1 cellular context compared by ENCODE assay signal in genomic region chr11:62958547-62959071, GRCh38.
TF ChIP-seq lines count a peak whose summit lies in the region.

No MANE protein-coding gene starts in this region.

TF ChIP-seq in WTC11, 78 proteins besides CTCF, POLR2A, EP300 and RAD21 (continued from another document):
- TF ChIP-seq, protein P1, sequence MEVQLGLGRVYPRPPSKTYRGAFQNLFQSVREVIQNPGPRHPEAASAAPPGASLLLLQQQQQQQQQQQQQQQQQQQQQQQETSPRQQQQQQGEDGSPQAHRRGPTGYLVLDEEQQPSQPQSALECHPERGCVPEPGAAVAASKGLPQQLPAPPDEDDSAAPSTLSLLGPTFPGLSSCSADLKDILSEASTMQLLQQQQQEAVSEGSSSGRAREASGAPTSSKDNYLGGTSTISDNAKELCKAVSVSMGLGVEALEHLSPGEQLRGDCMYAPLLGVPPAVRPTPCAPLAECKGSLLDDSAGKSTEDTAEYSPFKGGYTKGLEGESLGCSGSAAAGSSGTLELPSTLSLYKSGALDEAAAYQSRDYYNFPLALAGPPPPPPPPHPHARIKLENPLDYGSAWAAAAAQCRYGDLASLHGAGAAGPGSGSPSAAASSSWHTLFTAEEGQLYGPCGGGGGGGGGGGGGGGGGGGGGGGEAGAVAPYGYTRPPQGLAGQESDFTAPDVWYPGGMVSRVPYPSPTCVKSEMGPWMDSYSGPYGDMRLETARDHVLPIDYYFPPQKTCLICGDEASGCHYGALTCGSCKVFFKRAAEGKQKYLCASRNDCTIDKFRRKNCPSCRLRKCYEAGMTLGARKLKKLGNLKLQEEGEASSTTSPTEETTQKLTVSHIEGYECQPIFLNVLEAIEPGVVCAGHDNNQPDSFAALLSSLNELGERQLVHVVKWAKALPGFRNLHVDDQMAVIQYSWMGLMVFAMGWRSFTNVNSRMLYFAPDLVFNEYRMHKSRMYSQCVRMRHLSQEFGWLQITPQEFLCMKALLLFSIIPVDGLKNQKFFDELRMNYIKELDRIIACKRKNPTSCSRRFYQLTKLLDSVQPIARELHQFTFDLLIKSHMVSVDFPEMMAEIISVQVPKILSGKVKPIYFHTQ (CRISPR knock-in tag; IDR thresholded peaks at IDR 0.05): no peak
- TF ChIP-seq, protein P2, sequence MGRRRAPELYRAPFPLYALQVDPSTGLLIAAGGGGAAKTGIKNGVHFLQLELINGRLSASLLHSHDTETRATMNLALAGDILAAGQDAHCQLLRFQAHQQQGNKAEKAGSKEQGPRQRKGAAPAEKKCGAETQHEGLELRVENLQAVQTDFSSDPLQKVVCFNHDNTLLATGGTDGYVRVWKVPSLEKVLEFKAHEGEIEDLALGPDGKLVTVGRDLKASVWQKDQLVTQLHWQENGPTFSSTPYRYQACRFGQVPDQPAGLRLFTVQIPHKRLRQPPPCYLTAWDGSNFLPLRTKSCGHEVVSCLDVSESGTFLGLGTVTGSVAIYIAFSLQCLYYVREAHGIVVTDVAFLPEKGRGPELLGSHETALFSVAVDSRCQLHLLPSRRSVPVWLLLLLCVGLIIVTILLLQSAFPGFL (CRISPR knock-in tag; IDR thresholded peaks at IDR 0.05; ENCODE audit: borderline replicate concordance): no peak
- TF ChIP-seq ZMAT4 (CRISPR knock-in tag; IDR thresholded peaks at IDR 0.05): no peak
- no peak for TF ChIP-seq NR1H2 (CRISPR knock-in tag; IDR thresholded peaks at IDR 0.05)
- no peak for TF ChIP-seq ARID4B (CRISPR knock-in tag; IDR thresholded peaks at IDR 0.05; ENCODE audit: borderline replicate concordance)
- TF ChIP-seq FOXP1 (CRISPR knock-in tag; IDR thresholded peaks at IDR 0.05; ENCODE audit: borderline replicate concordance): no peak
- TF ChIP-seq ZNF121 (CRISPR knock-in tag; IDR thresholded peaks at IDR 0.05): no peak
- TF ChIP-seq KAT7 (CRISPR knock-in tag; IDR thresholded peaks at IDR 0.05; ENCODE audit: borderline replicate concordance): no peak
- TF ChIP-seq ESRRA (CRISPR knock-in tag; IDR thresholded peaks at IDR 0.05; ENCODE audit: borderline replicate concordance): no peak
- TF ChIP-seq HMGXB4 (CRISPR knock-in tag; IDR thresholded peaks at IDR 0.05): no peak
- no peak for TF ChIP-seq TP53 (CRISPR knock-in tag; IDR thresholded peaks at IDR 0.05)
- TF ChIP-seq CREM (CRISPR knock-in tag; IDR thresholded peaks at IDR 0.05): no peak
- no peak for TF ChIP-seq ZNF396 (CRISPR knock-in tag; IDR thresholded peaks at IDR 0.05; ENCODE audit: borderline replicate concordance)
